10 cellular contexts compared by ENCODE assay signal in the genomic region with DNA sequence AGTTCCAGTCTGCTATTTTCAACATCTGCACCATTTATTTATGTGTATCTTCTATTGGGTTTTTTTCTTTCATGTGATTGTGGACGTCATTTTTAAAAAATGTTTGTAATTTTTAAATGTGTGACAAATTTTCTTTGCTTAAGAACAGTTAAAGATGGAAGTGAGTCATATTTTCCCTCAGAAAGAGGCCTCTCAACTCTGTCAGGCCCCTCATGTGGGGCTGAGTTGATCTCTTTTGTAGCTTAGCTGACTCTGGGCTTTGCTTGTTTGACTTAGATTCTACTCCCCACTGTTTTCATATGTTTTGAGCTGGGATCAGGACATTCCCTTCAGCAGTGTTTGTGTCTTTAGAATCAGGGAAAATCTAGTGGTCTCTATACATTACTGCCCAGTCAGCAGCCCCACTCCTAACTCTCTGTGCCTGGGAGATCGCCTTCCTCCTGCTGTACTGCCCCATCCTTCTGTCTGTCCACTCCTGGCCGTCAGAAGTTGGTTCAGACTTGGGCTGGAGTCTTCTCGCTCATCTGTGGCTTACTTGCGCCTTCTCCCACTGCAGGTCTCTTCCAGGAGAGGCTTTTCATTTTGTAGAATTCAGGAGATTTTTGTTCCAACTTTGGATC.
DNase-seq lines count a peak whose midpoint lies in the region; ATAC-seq and TF ChIP-seq lines count a peak whose summit lies in the region.
"Had no signal": no experiment of that assay in that cellular context is flagged by ENCODE, and none has a peak within 500 bp of the region (broad histone marks: within the 10 kb centered on the region; RNA-seq: fewer than 3 reads in every experiment).

No MANE protein-coding gene starts in this region.

- no peak for TF ChIP-seq CTCF in AG10803 (conservative IDR thresholded peaks at IDR 0.05; ENCODE audit: low read length)
- TF ChIP-seq CTCF in HFF-Myc (IDR thresholded peaks at IDR 0.05; ENCODE audit: low read depth, low read length, missing control alignments): no peak
- no peak for TF ChIP-seq CTCF in breast epithelium (IDR thresholded peaks at IDR 0.05)
- TF ChIP-seq CTCF in foreskin keratinocyte (conservative IDR thresholded peaks at IDR 0.05): no peak

- H3K23ac ChIP-seq in mesendoderm (ENCODE audit: low read length): no peak overlapping the region

- peak; percentile 50 for DNase-seq in AG10803 (ENCODE audit: low read depth)
- peak; percentile 25 for DNase-seq in HFF-Myc (ENCODE audit: extremely low read depth, low read depth)
- DNase-seq in amniotic stem cell (lab: John Stamatoyannopoulos, UW): peak; percentile 27
- peak; percentile 25 for DNase-seq in mesendoderm
- DNase-seq in breast epithelium (ENCODE audit: low spot score in 2 of 2): no peak
- DNase-seq in substantia nigra (lab: John Stamatoyannopoulos, UW): no peak
- DNase-seq in foreskin keratinocyte: no peak
- DNase-seq: Kasumi-1, transverse colon had no signal

- peaks cover 2% of the 10 kb centered on the region for H3K36me3 ChIP-seq in mesendoderm (ENCODE audit: control insufficient read depth, insufficient read depth, low read length)
- H3K36me3 ChIP-seq in breast epithelium: peaks cover 15% of the 10 kb centered on the region

- H3K27ac ChIP-seq in mesendoderm (ENCODE audit: low read depth, low read length) (no peak overlapping the region), breast epithelium (no peak overlapping the region), substantia nigra (ENCODE audit: low read depth, low read length, poor library complexity, severe bottlenecking) (no peak overlapping the region), foreskin keratinocyte (no peak overlapping the region)
- H3K27ac ChIP-seq: transverse colon had no signal

- H3K4ac ChIP-seq in mesendoderm (ENCODE audit: low read depth, low read length): no peak overlapping the region

- TF ChIP-seq POLR2A in breast epithelium (IDR thresholded peaks at IDR 0.05): no peak

- H2BK120ac ChIP-seq in mesendoderm (ENCODE audit: low read depth, low read length): no peak overlapping the region

- no peak overlapping the region for H3K18ac ChIP-seq in mesendoderm (ENCODE audit: low read length)

- intact Hi-C loops in breast epithelium (cut with DNase I; ENCODE audit: low total_unique reads): no loop called here

- no peak overlapping the region for H3K56ac ChIP-seq in mesendoderm (ENCODE audit: low read length)

- H4K8ac ChIP-seq in mesendoderm (ENCODE audit: low read depth, low read length): no peak overlapping the region

- WGBS in mesendoderm (ENCODE audit: extremely low coverage, insufficient coverage, low lambda C conversion rate): no CpG with 5 or more reads among the region's 5 CpGs

- H3K4me3 ChIP-seq in AG10803 (ENCODE audit: low read length): no peak overlapping the region
- H3K4me3 ChIP-seq in HFF-Myc (replicated peaks; ENCODE audit: low read depth, low read length): no peak overlapping the region
- H3K4me3 ChIP-seq in mesendoderm (ENCODE audit: low read length): no peak overlapping the region
- no peak overlapping the region for H3K4me3 ChIP-seq in breast epithelium
- H3K4me3 ChIP-seq: transverse colon had no signal

- H3K4me2 ChIP-seq in mesendoderm (ENCODE audit: low read length): no peak overlapping the region

- no peak for ATAC-seq in GM21367 (IDR thresholded peaks at IDR 0.05; ENCODE audit: unreplicated experiment)
- no peak for ATAC-seq in foreskin keratinocyte

- H3K79me1 ChIP-seq in mesendoderm (ENCODE audit: low read length): peaks cover 5% of the 10 kb centered on the region

- H3K4me1 ChIP-seq in mesendoderm (ENCODE audit: control insufficient read depth, low read depth, low read length) (no peaks in the 10 kb centered on the region), breast epithelium (no peaks in the 10 kb centered on the region), foreskin keratinocyte (no peaks in the 10 kb centered on the region)
- H3K4me1 ChIP-seq: transverse colon had no signal

- H2BK15ac ChIP-seq in mesendoderm (replicated peaks; ENCODE audit: low read depth): no peak overlapping the region

- no peak overlapping the region for H2AK5ac ChIP-seq in mesendoderm (ENCODE audit: low read length)

- no peaks in the 10 kb centered on the region for H3K27me3 ChIP-seq in mesendoderm (ENCODE audit: insufficient read depth, low read length, poor library complexity)
- H3K27me3 ChIP-seq in breast epithelium: no peaks in the 10 kb centered on the region
- no peaks in the 10 kb centered on the region for H3K27me3 ChIP-seq in foreskin keratinocyte
- H3K27me3 ChIP-seq: transverse colon had no signal

- H3K79me2 ChIP-seq in mesendoderm (ENCODE audit: control insufficient read depth, insufficient read depth, low read length): peaks cover 4% of the 10 kb centered on the region

- no peak overlapping the region for H4K5ac ChIP-seq in mesendoderm (ENCODE audit: low read length)

- peaks cover 0 to 9% of the 10 kb centered on the region in 2 donors for H3K9me3 ChIP-seq in breast epithelium
- H3K9me3 ChIP-seq: transverse colon had no signal

- H3K9ac ChIP-seq in mesendoderm (ENCODE audit: low read length): no peak overlapping the region

- H2BK5ac ChIP-seq in mesendoderm (ENCODE audit: low read length): no peak overlapping the region

Comparison
In these comparisons a context has a peak if more than half of its experiments do, and no peak if none do; other contexts are left out.
1. DNase-seq: peak in AG10803 (single experiment), HFF-Myc (single experiment), amniotic stem cell (single experiment) and mesendoderm (single experiment); none in breast epithelium (0 of 2), substantia nigra (0 of 49) and foreskin keratinocyte (0 of 2).